8 cellular contexts compared by ENCODE assay signal in the genomic region with DNA sequence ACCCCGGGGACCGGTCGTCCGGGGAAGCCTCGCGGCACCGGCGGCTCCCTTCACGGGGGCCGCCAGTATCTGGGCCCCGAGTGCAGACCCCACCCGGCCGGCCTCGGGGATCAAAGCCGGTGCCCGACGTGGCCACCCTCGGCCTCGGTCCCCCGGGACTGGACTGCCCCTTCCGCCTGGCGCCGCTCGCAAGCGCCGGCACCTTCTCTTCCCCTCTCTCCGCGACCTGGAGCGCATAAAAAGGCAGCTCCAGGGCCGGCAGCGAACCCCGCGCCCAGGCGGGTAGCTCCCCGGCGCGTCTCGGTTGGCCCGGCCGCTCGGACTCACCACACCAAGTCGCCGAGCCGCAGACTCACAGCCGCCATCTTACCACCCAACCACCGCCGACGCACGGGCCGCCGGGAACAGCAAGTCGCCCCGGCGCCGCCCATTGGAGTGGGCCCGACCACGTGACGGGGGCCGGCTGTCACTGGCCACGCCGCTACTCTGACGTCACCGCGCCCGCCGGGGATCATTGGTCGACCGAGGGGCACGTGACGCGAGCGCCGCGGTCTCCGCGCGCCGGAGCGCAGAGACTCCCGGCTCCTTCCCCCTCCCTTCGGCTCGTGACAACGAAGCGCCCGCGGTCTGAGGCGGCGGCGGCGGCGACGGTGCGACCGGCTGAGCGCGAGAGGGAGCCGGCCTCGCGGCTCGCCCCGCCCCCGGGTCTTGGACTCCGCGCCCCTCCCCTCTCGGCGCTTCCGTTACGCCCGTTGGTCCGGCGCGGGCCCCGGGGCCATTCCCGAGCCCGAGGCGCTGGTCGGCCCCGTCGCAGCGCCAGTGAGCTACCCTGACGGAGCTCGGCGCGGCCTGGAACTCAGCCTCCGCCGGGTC. TPM values are rescaled to one million over a fixed set of nuclear protein-coding genes. Genes with fewer than 3 reads are reported as not detected.
DNase-seq lines count a peak whose midpoint lies in the region; ATAC-seq and TF ChIP-seq lines count a peak whose summit lies in the region.

Gene GLYR1 (minus strand): TSS at position 388 of the 873 bp plus-strand sequence. CDS start 23 bp downstream, at position 365.
A gene with protein sequence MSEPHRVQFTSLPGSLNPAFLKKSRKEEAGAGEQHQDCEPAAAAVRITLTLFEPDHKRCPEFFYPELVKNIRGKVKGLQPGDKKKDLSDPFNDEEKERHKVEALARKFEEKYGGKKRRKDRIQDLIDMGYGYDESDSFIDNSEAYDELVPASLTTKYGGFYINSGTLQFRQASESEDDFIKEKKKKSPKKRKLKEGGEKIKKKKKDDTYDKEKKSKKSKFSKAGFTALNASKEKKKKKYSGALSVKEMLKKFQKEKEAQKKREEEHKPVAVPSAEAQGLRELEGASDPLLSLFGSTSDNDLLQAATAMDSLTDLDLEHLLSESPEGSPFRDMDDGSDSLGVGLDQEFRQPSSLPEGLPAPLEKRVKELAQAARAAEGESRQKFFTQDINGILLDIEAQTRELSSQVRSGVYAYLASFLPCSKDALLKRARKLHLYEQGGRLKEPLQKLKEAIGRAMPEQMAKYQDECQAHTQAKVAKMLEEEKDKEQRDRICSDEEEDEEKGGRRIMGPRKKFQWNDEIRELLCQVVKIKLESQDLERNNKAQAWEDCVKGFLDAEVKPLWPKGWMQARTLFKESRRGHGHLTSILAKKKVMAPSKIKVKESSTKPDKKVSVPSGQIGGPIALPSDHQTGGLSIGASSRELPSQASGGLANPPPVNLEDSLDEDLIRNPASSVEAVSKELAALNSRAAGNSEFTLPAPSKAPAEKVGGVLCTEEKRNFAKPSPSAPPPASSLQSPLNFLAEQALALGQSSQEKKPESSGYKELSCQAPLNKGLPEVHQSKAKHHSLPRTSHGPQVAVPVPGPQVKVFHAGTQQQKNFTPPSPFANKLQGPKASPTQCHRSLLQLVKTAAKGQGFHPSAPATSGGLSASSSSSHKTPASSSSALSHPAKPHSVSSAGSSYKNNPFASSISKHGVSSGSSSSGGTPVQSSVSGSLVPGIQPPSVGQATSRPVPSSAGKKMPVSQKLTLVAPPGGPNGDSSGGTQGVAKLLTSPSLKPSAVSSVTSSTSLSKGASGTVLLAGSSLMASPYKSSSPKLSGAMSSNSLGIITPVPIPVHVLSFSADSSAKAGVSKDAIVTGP (N-terminal part only) (plus strand): TSS at position 581 of the 873 bp plus-strand sequence. CDS start 5,437 bp downstream, outside the sequence.

- peak within 1 kb of the TSS; percentile 95 for H2AFZ ChIP-seq in IMR-90 (replicated peaks; ENCODE audit: low read length, poor library complexity)

- H3K4me1 ChIP-seq in IMR-90 (ENCODE audit: control insufficient read depth, insufficient read depth, low read length) (peaks cover 10% of the 10 kb centered on the region), mucosa of descending colon (ENCODE audit: low read depth) (peaks cover 47% of the 10 kb centered on the region)

- H4K8ac ChIP-seq in IMR-90 (ENCODE audit: low read depth in 2 of 2, low read length in 2 of 2) = peak within 1 kb of the TSS; percentile 71 to 82; a peak in 2 of 4 replicates

- H2AK9ac ChIP-seq in IMR-90 (replicated peaks; ENCODE audit: low read depth, low read length, poor library complexity) = peak within 1 kb of the TSS; percentile 93

- intact Hi-C loops in IMR-90 (cut with micrococcal nuclease) = loop anchor here (5.0 kb wide), 1 partner anchor 185 kb away; the partner anchor contains the start of gene NAGPA
- intact Hi-C loops in mucosa of descending colon (cut with DNase I, micrococcal nuclease) = loop anchor here in 1 of 2 donors (10.0 kb wide), 1 partner anchor 108 kb away; the partner anchor contains the start of gene SEC14L5

- H3K27me3 ChIP-seq in IMR-90 (ENCODE audit: control insufficient read depth, insufficient read depth, low read length) = no peaks in the 10 kb centered on the region

- peak; percentile 99 for DNase-seq in DMS 273 (lab: John Stamatoyannopoulos, UW; ENCODE audit: unreplicated experiment)
- DNase-seq in IMR-90 = peak; percentile 95
- DNase-seq in OCI-M1 (lab: John Stamatoyannopoulos, UW) = peak; percentile 98
- DNase-seq in activated T-cell treated with anti-CD3 and anti-CD28 coated beads for 4 hours = peak; percentile 99
- DNase-seq in epithelial cell of prostate (ENCODE audit: low read depth, low spot score) = peak; percentile 85
- peak; percentile 100 for DNase-seq in mucosa of descending colon
- DNase-seq in stimulated activated CD8-positive, alpha-beta memory T cell treated with anti-CD3 and anti-CD28 coated beads, Interleukin-4, amount 100 ng/mL, for 24 hours (ENCODE audit: low read depth) = peak; percentile 100

- 0% methylated on average over 66 of the region's 126 CpGs; no CpG with 5 or more reads in 1 of the 2 experiments for WGBS in IMR-90 (ENCODE audit: extremely low coverage in 2 of 2, insufficient read length in 1 of 2), 2 experiments

- peak within 1 kb of the TSS; percentile 39 for H3K23ac ChIP-seq in IMR-90 (ENCODE audit: low read depth, low read length)

- H3K9me3 ChIP-seq in IMR-90 (ENCODE audit: control insufficient read depth, insufficient read depth, low read length) = no peaks in the 10 kb centered on the region
- no peaks in the 10 kb centered on the region for H3K9me3 ChIP-seq in mucosa of descending colon

- dilution Hi-C loops in IMR-90 (cut with HindIII; ENCODE audit: low sequenced_read_pairs, unreplicated experiment) = no loop called here

- H3K27ac ChIP-seq in IMR-90 (ENCODE audit: insufficient read depth, low read length) = peak within 1 kb of the TSS; percentile 90
- H3K27ac ChIP-seq in epithelial cell of prostate = peak within 1 kb of the TSS; percentile 88

- peaks cover 48% of the 10 kb centered on the region for H4K20me1 ChIP-seq in IMR-90 (ENCODE audit: insufficient read depth, low read length)

- peak within 1 kb of the TSS; percentile 68 for H2BK5ac ChIP-seq in IMR-90 (ENCODE audit: low read depth, low read length, poor library complexity, severe bottlenecking)

- no peak within 1 kb of the TSS for H2BK120ac ChIP-seq in IMR-90 (ENCODE audit: low read depth, low read length)

- in situ Hi-C loops in IMR-90 (cut with MboI; ENCODE audit: low sequenced_read_pairs) = no loop called here

- peaks cover 16 to 41% of the 10 kb centered on the region in 2 experiments for H3K79me1 ChIP-seq in IMR-90 (ENCODE audit: low read depth in 1 of 2, low read length in 2 of 2)

- peak; percentile 87 for TF ChIP-seq POLR2A in IMR-90 (IDR thresholded peaks at IDR 0.05; ENCODE audit: low read depth, low read length)

- no peak within 1 kb of the TSS for H4K5ac ChIP-seq in IMR-90 (ENCODE audit: low read depth, low read length)

- peak within 1 kb of the TSS; percentile 56 for H3K14ac ChIP-seq in IMR-90 (replicated peaks; ENCODE audit: low read depth, low read length)

- H3K9me1 ChIP-seq in IMR-90 (ENCODE audit: insufficient read depth, low read length) = no peaks in the 10 kb centered on the region; the same call in 1 of the 2 replicates

- peak within 1 kb of the TSS; percentile 4; the same call in 1 of the 2 replicates for H2AK5ac ChIP-seq in IMR-90 (ENCODE audit: low read depth, low read length)

- no peak within 1 kb of the TSS for H2BK15ac ChIP-seq in IMR-90 (ENCODE audit: low read depth, low read length)

- no peak within 1 kb of the TSS for H4K91ac ChIP-seq in IMR-90 (ENCODE audit: insufficient read depth, low read depth, low read length)

- POLR2A ChIA-PET in IMR-90 (lab: Charles Lee; ENCODE audit: unreplicated experiment) = no interaction called here

- H3K56ac ChIP-seq in IMR-90 (ENCODE audit: extremely low read depth, insufficient read depth, low read length) = peak within 1 kb of the TSS; percentile 64; the same call in 1 of the 2 replicates

- TF ChIP-seq CTCF in IMR-90 (conservative IDR thresholded peaks at IDR 0.05; ENCODE audit: low read depth, low read length) (no peak), mucosa of descending colon (IDR thresholded peaks at IDR 0.05) (no peak)

- H3K4ac ChIP-seq in IMR-90 (ENCODE audit: low read depth, low read length) = peak within 1 kb of the TSS; percentile 68

- H3K9ac ChIP-seq in IMR-90 (ENCODE audit: low read depth, low read length) = peak within 1 kb of the TSS; percentile 88

- H3K36me3 ChIP-seq in IMR-90 (ENCODE audit: control insufficient read depth, insufficient read depth, low read length) (peaks cover 17% of the 10 kb centered on the region), mucosa of descending colon (ENCODE audit: low read depth) (no peaks in the 10 kb centered on the region)

- H3K4me3 ChIP-seq in IMR-90 (ENCODE audit: insufficient read depth, low read depth, low read length) (peak within 1 kb of the TSS; percentile 88), mucosa of descending colon (peak within 1 kb of the TSS; percentile 98)

- H2BK20ac ChIP-seq in IMR-90 (ENCODE audit: low read depth, low read length) = no peak within 1 kb of the TSS

- CTCF ChIA-PET in IMR-90 (lab: Yijun Ruan, JAX) = no interaction called here

- no peak within 1 kb of the TSS for H3K18ac ChIP-seq in IMR-90 (ENCODE audit: low read depth, low read length)

- BruUV-seq in IMR-90 (replicated peaks; lab: Mats Ljungman, UMichigan) = no TSS peak

- peak within 1 kb of the TSS; percentile 94 for H3K4me2 ChIP-seq in IMR-90 (ENCODE audit: low read depth, low read length)

- peak; percentile 87 for ATAC-seq in GM21528 (IDR thresholded peaks at IDR 0.05; ENCODE audit: low FRiP score, unreplicated experiment)
- peak; percentile 92 for ATAC-seq in IMR-90 (ENCODE audit: low read depth)
- ATAC-seq in mucosa of descending colon = peak; percentile 90

- TF ChIP-seq RAD21 in IMR-90 (IDR thresholded peaks at IDR 0.05; ENCODE audit: low read length) = no peak

TF ChIP-seq in IMR-90, 13 proteins besides CTCF, POLR2A, EP300 and RAD21 (continues in another document):
- TF ChIP-seq MAZ (IDR thresholded peaks at IDR 0.05; ENCODE audit: borderline replicate concordance, low read depth, low read length) = peak; percentile 95

RNA-seq across cellular contexts. Expression of gene GLYR1, which starts in this region (rescaled TPM):
- total RNA-seq in IMR-90 (2012; rRNA removed) (26.0 and 27.8 TPM in 2 replicates), mucosa of descending colon (100 to 1,000 TPM; 110 to 123 (median 111) TPM)
- 53.2 and 54.2 TPM in 2 replicates for polyA plus RNA-seq in IMR-90 (2012; rRNA removed)
- 28.8 and 39.4 TPM in 2 replicates for polyA plus RNA-seq in IMR-90 (2012; cell fraction: cytosol; rRNA removed)
- polyA plus RNA-seq in IMR-90 (2012; cell fraction: nucleus; rRNA removed; ENCODE audit: low replicate concordance) = 63.0 and 63.9 TPM in 2 replicates

RNA-seq across cellular contexts. Expression of the second gene that starts in this region (rescaled TPM):
- total RNA-seq in IMR-90 (2012; rRNA removed) = 5.7 and 7.8 TPM in 2 replicates
- polyA plus RNA-seq in IMR-90 (2012; rRNA removed) = 12.9 and 16.3 TPM in 2 replicates
- polyA plus RNA-seq in IMR-90 (2012; cell fraction: cytosol; rRNA removed) = 7.6 and 8.8 TPM in 2 replicates
- polyA plus RNA-seq in IMR-90 (2012; cell fraction: nucleus; rRNA removed; ENCODE audit: low replicate concordance) = 43.7 and 49.4 TPM in 2 replicates
- 10 to 100 TPM; 41.3 to 42.7 (median 41.6) TPM for total RNA-seq in mucosa of descending colon

Comparison
In these comparisons a context has a peak if more than half of its experiments do, and no peak if none do; other contexts are left out.
1. Peak in every context shown above with its lines: DNase-seq, ATAC-seq, H3K4me3 ChIP-seq and H3K27ac ChIP-seq.